8 cellular contexts compared by ENCODE assay signal in the genomic region with DNA sequence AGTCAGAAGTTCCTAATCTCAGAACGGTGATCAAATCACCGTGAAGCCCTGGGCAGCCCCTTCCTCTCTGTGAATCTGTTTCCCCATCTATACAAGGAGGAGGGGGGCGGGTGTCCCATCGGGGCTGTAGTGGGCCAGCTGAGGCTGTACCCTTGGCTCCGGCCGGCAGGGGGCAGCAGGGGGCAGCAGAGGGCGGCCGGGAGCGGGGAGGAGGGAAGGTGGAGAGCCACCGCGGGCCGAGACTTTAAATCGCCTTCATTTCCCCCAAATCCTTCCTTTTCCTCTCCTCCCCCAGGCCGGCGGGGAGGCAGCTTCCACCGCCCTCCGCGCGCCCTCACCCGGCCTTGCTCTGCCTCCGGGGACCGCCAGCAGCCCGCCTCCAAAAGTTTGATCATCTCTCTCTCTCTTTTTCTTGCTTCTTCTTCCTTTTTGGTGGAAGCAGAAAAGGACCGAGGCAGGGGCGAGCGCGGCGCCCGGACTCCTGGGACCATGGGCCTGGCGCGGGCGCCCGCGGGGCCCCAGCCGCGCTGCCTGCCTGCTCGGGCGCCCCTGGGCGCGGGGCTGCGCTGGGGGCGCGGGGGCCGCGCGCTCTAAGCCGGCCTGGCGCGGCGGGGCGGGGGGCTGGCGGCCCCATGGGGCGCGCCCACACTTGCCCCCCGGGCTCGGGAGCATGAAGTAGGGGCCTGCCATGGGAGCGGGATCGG. TPM values are rescaled to one million over a fixed set of nuclear protein-coding genes. Genes with fewer than 3 reads are reported as not detected.
DNase-seq lines count a peak whose midpoint lies in the region; ATAC-seq and TF ChIP-seq lines count a peak whose summit lies in the region.

A gene (plus strand): TSS at position 275 of the 704 bp plus-strand sequence. CDS start 414 bp downstream, at position 689.

- TF ChIP-seq CTCF in ovary (IDR thresholded peaks at IDR 0.05) (peak; percentile 91 to 92 (median 91)), thoracic aorta (IDR thresholded peaks at IDR 0.05) (peak; percentile 98)

- WGBS in ovary, 3 donors: 0 to 1% (median 0%) methylated on average over 40 to 58 of the region's 58 CpGs

- ATAC-seq in GM21515 (IDR thresholded peaks at IDR 0.05; ENCODE audit: unreplicated experiment): peak; percentile 86
- ATAC-seq in activated naive CD8-positive, alpha-beta T cell treated with anti-CD3 and anti-CD28 coated beads, Interleukin-2, amount 10 ng/mL, durations not matched to agents 7 days and 5 days (ENCODE audit: low read depth): peak; percentile 91
- peak; percentile 90 for ATAC-seq in Right ventricle myocardium inferior
- ATAC-seq in thoracic aorta (ENCODE audit: insufficient number of reproducible peaks, low FRiP score, low read depth): peak; percentile 68

- H3K9me3 Mint-ChIP-seq in activated naive CD8-positive, alpha-beta T cell treated with anti-CD3 and anti-CD28 coated beads, Interleukin-2, amount 10 ng/mL, durations not matched to agents 7 days and 5 days: no peaks in the 10 kb centered on the region

- no peak within 1 kb of the TSS for H3K9ac ChIP-seq in Karpas-422 (ENCODE audit: low read length)

- peak within 1 kb of the TSS; percentile 91 for H3K4me3 Mint-ChIP-seq in activated naive CD8-positive, alpha-beta T cell treated with anti-CD3 and anti-CD28 coated beads, Interleukin-2, amount 10 ng/mL, durations not matched to agents 7 days and 5 days

- H3K27me3 ChIP-seq in Karpas-422 (ENCODE audit: low read length): no peaks in the 10 kb centered on the region
- H3K27me3 ChIP-seq in ovary: no peaks in the 10 kb centered on the region
- H3K27me3 ChIP-seq in thoracic aorta (replicated peaks; ENCODE audit: insufficient read depth): no peaks in the 10 kb centered on the region

- H3K79me2 ChIP-seq in Karpas-422 (ENCODE audit: low read length): no peaks in the 10 kb centered on the region

- POLR2A ChIA-PET in activated naive CD8-positive, alpha-beta T cell treated with anti-CD3 and anti-CD28 coated beads, Interleukin-2, amount 10 ng/mL, durations not matched to agents 7 days and 5 days (lab: Charles Lee): no interaction called here

- no peaks in the 10 kb centered on the region for H3K4me1 ChIP-seq in Karpas-422 (ENCODE audit: low read length)
- peaks cover 3% of the 10 kb centered on the region for H3K4me1 ChIP-seq in ovary (ENCODE audit: insufficient read depth)
- peaks cover 17 to 50% of the 10 kb centered on the region in 2 donors for H3K4me1 ChIP-seq in thoracic aorta (ENCODE audit: control insufficient read depth in 1 of 2, low read depth in 2 of 2)

- H3K4me3 ChIP-seq in Karpas-422 (ENCODE audit: low read length) (no peak within 1 kb of the TSS), ovary (peak within 1 kb of the TSS; percentile 68), thoracic aorta (peak within 1 kb of the TSS; percentile 83)

- DNase-seq in COLO829 (ENCODE audit: low spot score) (peak; percentile 75), Karpas-422 (peak; percentile 88), SKM-1 treated with dmso at 0.1 percent for 144 hours (lab: John Stamatoyannopoulos, UW; ENCODE audit: unreplicated experiment) (peak; percentile 39), Right ventricle myocardium inferior (ENCODE audit: missing footprints) (peak; percentile 90), ovary (peak; percentile 82 to 93 (median 91)), thoracic aorta (ENCODE audit: low spot score) (peak; percentile 64)
- peak; percentile 91 for DNase-seq in activated naive CD8-positive, alpha-beta T cell treated with anti-CD3 and anti-CD28 coated beads, Interleukin-2, amount 10 ng/mL, durations not matched to agents 7 days and 5 days

- peaks cover 46% of the 10 kb centered on the region for H3K27me3 Mint-ChIP-seq in activated naive CD8-positive, alpha-beta T cell treated with anti-CD3 and anti-CD28 coated beads, Interleukin-2, amount 10 ng/mL, durations not matched to agents 7 days and 5 days

- no peak for TF ChIP-seq EP300 in ovary (IDR thresholded peaks at IDR 0.05)

- peak within 1 kb of the TSS; percentile 78 for H3K27ac Mint-ChIP-seq in activated naive CD8-positive, alpha-beta T cell treated with anti-CD3 and anti-CD28 coated beads, Interleukin-2, amount 10 ng/mL, durations not matched to agents 7 days and 5 days

- TF ChIP-seq POLR2A in ovary (IDR thresholded peaks at IDR 0.05): no peak

- no peaks in the 10 kb centered on the region for H3K36me3 Mint-ChIP-seq in activated naive CD8-positive, alpha-beta T cell treated with anti-CD3 and anti-CD28 coated beads, Interleukin-2, amount 10 ng/mL, durations not matched to agents 7 days and 5 days

- H3K4me1 Mint-ChIP-seq in activated naive CD8-positive, alpha-beta T cell treated with anti-CD3 and anti-CD28 coated beads, Interleukin-2, amount 10 ng/mL, durations not matched to agents 7 days and 5 days: peaks cover 11% of the 10 kb centered on the region

- H3K9me3 ChIP-seq in Karpas-422 (ENCODE audit: low read length) (no peaks in the 10 kb centered on the region), ovary (no peaks in the 10 kb centered on the region), thoracic aorta (no peaks in the 10 kb centered on the region)

- H3K27ac ChIP-seq in Karpas-422 (ENCODE audit: low read length) (no peak within 1 kb of the TSS), ovary (peak within 1 kb of the TSS; percentile 68 to 89), thoracic aorta (peak within 1 kb of the TSS; percentile 75 to 80)

- no peak within 1 kb of the TSS for H2AFZ ChIP-seq in Karpas-422 (ENCODE audit: low read length)

- H4K20me1 ChIP-seq in Karpas-422 (ENCODE audit: insufficient read depth, low read depth, low read length): 0 out of 2 replicates have a peak, but pooled peaks cover 4% of the 10 kb centered on the region

- H3K36me3 ChIP-seq in Karpas-422 (ENCODE audit: insufficient read depth, low read length) (no peaks in the 10 kb centered on the region), ovary (no peaks in the 10 kb centered on the region), thoracic aorta (no peaks in the 10 kb centered on the region)

- H3K9me2 ChIP-seq in Karpas-422 (replicated peaks; ENCODE audit: insufficient read depth, low read length): no peaks in the 10 kb centered on the region

- H3K4me2 ChIP-seq in Karpas-422 (ENCODE audit: low read depth, low read length, poor library complexity, severe bottlenecking): no peak within 1 kb of the TSS

- intact Hi-C loops in Right ventricle myocardium inferior (cut with DNase I) (loop anchor here (1.0 to 2.0 kb wide), 2 partner anchors 47 to 115 kb away; no protein-coding TSS in a partner anchor), ovary (cut with DNase I) (loop anchor here (5.0 to 10.0 kb wide), 7 partner anchors 48 to 147 kb away; no protein-coding TSS in a partner anchor)

RNA-seq across cellular contexts. Expression of the gene that starts here (rescaled TPM):
- not detected in 2 replicates for total RNA-seq in Karpas-422 (2014; rRNA removed; shearing (Covaris generic); ENCODE audit: low replicate concordance)
- 1 to 10 TPM; 1.7 to 1.9 TPM for total RNA-seq in activated naive CD8-positive, alpha-beta T cell treated with anti-CD3 and anti-CD28 coated beads, Interleukin-2, amount 10 ng/mL, durations not matched to agents 7 days and 5 days
- total RNA-seq in Right ventricle myocardium inferior: 9.8 TPM
- total RNA-seq in ovary: 10 to 100 TPM in 5 of 7 donors, 1 to 10 TPM in 2; 7.1 to 91.2 (median 19.8) TPM
- polyA plus RNA-seq in ovary: 10 to 100 TPM in 1 of 2 donors, 1 to 10 TPM in 1; 5.2 to 16.8 TPM
- total RNA-seq in thoracic aorta: 10 to 100 TPM; 18.5 to 57.1 TPM

Comparison
In these comparisons a context has a peak if more than half of its experiments do, and no peak if none do; other contexts are left out.
1. Peak in DNase-seq in Karpas-422; RNA of the gene not detected or under 1 TPM.
2. DNase-seq: peak in every context shown above with its lines; median percentile 91 in activated naive CD8-positive, alpha-beta T cell treated with anti-CD3 and anti-CD28 coated beads, Interleukin-2, amount 10 ng/mL, durations not matched to agents 7 days and 5 days; 91 in ovary; 90 in Right ventricle myocardium inferior; 88 in Karpas-422; 75 in COLO829; 64 in thoracic aorta; 39 in SKM-1 treated with dmso at 0.1 percent for 144 hours.